In genomic region chr1:174258148-174258550, GRCh38 we compare ENCODE assay signal across 9 cellular contexts.
DNase-seq lines count a peak whose midpoint lies in the region; ATAC-seq, FAIRE-seq and TF ChIP-seq lines count a peak whose summit lies in the region.
"Had no signal": no experiment of that assay in that cellular context is flagged by ENCODE, and none has a peak within 500 bp of the region (broad histone marks: within the 10 kb centered on the region; RNA-seq: fewer than 3 reads in every experiment).

No MANE protein-coding gene starts in this region.

- peak; percentile 91 for FAIRE-seq in D721Med (lab: Jason Lieb, UNC)

- H3K27me3 ChIP-seq in hepatocyte = no peaks in the 10 kb centered on the region

- H2AFZ ChIP-seq in hepatocyte = no peak overlapping the region

- H3K4me3 ChIP-seq in hepatocyte = no peak overlapping the region

- H3K36me3 ChIP-seq in hepatocyte (replicated peaks; ENCODE audit: insufficient read depth, low read depth) = no peaks in the 10 kb centered on the region

- no peaks in the 10 kb centered on the region for H3K9me3 ChIP-seq in hepatocyte (ENCODE audit: low read depth)

- TF ChIP-seq CTCF in D721Med (IDR thresholded peaks at IDR 0.05; ENCODE audit: insufficient read depth, missing control alignments) = peak; percentile 85
- TF ChIP-seq CTCF in hepatocyte (IDR thresholded peaks at IDR 0.05; ENCODE audit: poor library complexity) = peak; percentile 71

- 63% methylated on average over 1 of the region's 1 CpG for WGBS in hepatocyte (ENCODE audit: low lambda C conversion rate, missing lambda C conversion rate)

- no peaks in the 10 kb centered on the region for H3K4me1 ChIP-seq in hepatocyte (ENCODE audit: insufficient read depth)

- DNase-seq in D721Med (ENCODE audit: insufficient read length, low spot score) (peak; percentile 26), HPDE6-E6E7 (ENCODE audit: extremely low spot score) (peak; percentile 6), OCI-M1 (lab: John Stamatoyannopoulos, UW) (peak; percentile 77), hepatocyte (ENCODE audit: low spot score) (peak; percentile 58), 8988T (no peak)
- peak; percentile 64 for DNase-seq in activated naive CD4-positive, alpha-beta T cell treated with anti-CD3 and anti-CD28 coated beads, Interleukin-2, amount 10 ng/mL, durations not matched to agents 7 days and 5 days
- DNase-seq in stimulated activated CD4-positive, alpha-beta T cell treated with anti-CD3 and anti-CD28 coated beads, Interleukin-15, amount 100 ng/mL, for 48 hours (ENCODE audit: low read depth in 2 of 2) = peak; percentile 6 to 41

- no peaks in the 10 kb centered on the region for H3K79me2 ChIP-seq in hepatocyte

- H3K9me3 Mint-ChIP-seq in activated naive CD4-positive, alpha-beta T cell treated with anti-CD3 and anti-CD28 coated beads, Interleukin-2, amount 10 ng/mL, durations not matched to agents 7 days and 5 days = no peaks in the 10 kb centered on the region
- H3K9me3 Mint-ChIP-seq: stimulated activated naive CD8-positive, alpha-beta T cell treated with anti-CD3 and anti-CD28 coated beads, Interleukin-15, Interleukin-2, amounts not matched to agents 100 ng/mL and 50 ng/mL, for 24 hours had no signal

- no peak overlapping the region for H3K27ac ChIP-seq in hepatocyte

- H3K27ac Mint-ChIP-seq in activated naive CD4-positive, alpha-beta T cell treated with anti-CD3 and anti-CD28 coated beads, Interleukin-2, amount 10 ng/mL, durations not matched to agents 7 days and 5 days = no peak overlapping the region
- H3K27ac Mint-ChIP-seq: stimulated activated naive CD8-positive, alpha-beta T cell treated with anti-CD3 and anti-CD28 coated beads, Interleukin-15, Interleukin-2, amounts not matched to agents 100 ng/mL and 50 ng/mL, for 24 hours had no signal

- no peaks in the 10 kb centered on the region for H3K4me1 Mint-ChIP-seq in activated naive CD4-positive, alpha-beta T cell treated with anti-CD3 and anti-CD28 coated beads, Interleukin-2, amount 10 ng/mL, durations not matched to agents 7 days and 5 days

- no peaks in the 10 kb centered on the region for H3K9me2 ChIP-seq in hepatocyte (replicated peaks; ENCODE audit: insufficient read depth)

- ATAC-seq in HG03108 (IDR thresholded peaks at IDR 0.05; ENCODE audit: unreplicated experiment) = no peak

- no peak overlapping the region for H3K4me2 ChIP-seq in hepatocyte

- H3K4me3 Mint-ChIP-seq in activated naive CD4-positive, alpha-beta T cell treated with anti-CD3 and anti-CD28 coated beads, Interleukin-2, amount 10 ng/mL, durations not matched to agents 7 days and 5 days = no peak overlapping the region
- H3K4me3 Mint-ChIP-seq: stimulated activated naive CD8-positive, alpha-beta T cell treated with anti-CD3 and anti-CD28 coated beads, Interleukin-15, Interleukin-2, amounts not matched to agents 100 ng/mL and 50 ng/mL, for 24 hours had no signal

- no peaks in the 10 kb centered on the region for H3K27me3 Mint-ChIP-seq in activated naive CD4-positive, alpha-beta T cell treated with anti-CD3 and anti-CD28 coated beads, Interleukin-2, amount 10 ng/mL, durations not matched to agents 7 days and 5 days
- H3K27me3 Mint-ChIP-seq: stimulated activated naive CD8-positive, alpha-beta T cell treated with anti-CD3 and anti-CD28 coated beads, Interleukin-15, Interleukin-2, amounts not matched to agents 100 ng/mL and 50 ng/mL, for 24 hours had no signal

- peaks cover 4% of the 10 kb centered on the region for H3K36me3 Mint-ChIP-seq in activated naive CD4-positive, alpha-beta T cell treated with anti-CD3 and anti-CD28 coated beads, Interleukin-2, amount 10 ng/mL, durations not matched to agents 7 days and 5 days

- CTCF ChIA-PET in activated naive CD4-positive, alpha-beta T cell treated with anti-CD3 and anti-CD28 coated beads, Interleukin-2, amount 10 ng/mL, durations not matched to agents 7 days and 5 days (lab: Charles Lee) = interaction anchor here (1.5 to 1.9 kb wide), 2 partner anchors 13 to 468 kb away, joined by 3 to 4 read pairs; no protein-coding TSS in a partner anchor

- no peaks in the 10 kb centered on the region for H4K20me1 ChIP-seq in hepatocyte (ENCODE audit: insufficient read depth, poor library complexity, severe bottlenecking)
